1 cellular context compared by ENCODE assay signal in genomic region chr20:44274303-44275017, GRCh38.
TF ChIP-seq lines count a peak whose summit lies in the region.

No MANE protein-coding gene starts in this region.

TF ChIP-seq in HepG2, 621 proteins besides CTCF, POLR2A, EP300 and RAD21 (continued from another document and continues in another):
- TF ChIP-seq NFAT5 (CRISPR knock-in tag; IDR thresholded peaks at IDR 0.05) (no peak), GATAD2A (CRISPR knock-in tag; IDR thresholded peaks at IDR 0.05) (peak; percentile 47; the same call in 1 of the 2 replicates), NFKB2 (CRISPR knock-in tag; IDR thresholded peaks at IDR 0.05; ENCODE audit: borderline replicate concordance) (no peak), JUN (CRISPR knock-in tag; IDR thresholded peaks at IDR 0.05) (0 out of 2 replicates have a peak, but pooled peaks have one; percentile 36), SP5 (CRISPR knock-in tag; IDR thresholded peaks at IDR 0.05; ENCODE audit: borderline replicate concordance, low read depth) (peak; percentile 97), GFI1 (CRISPR knock-in tag; IDR thresholded peaks at IDR 0.05; ENCODE audit: borderline replicate concordance) (peak; percentile 59), YY1 (IDR thresholded peaks at IDR 0.05; ENCODE audit: insufficient read depth, insufficient replicate concordance, low read depth, low read length) (no peak), ZFP41 (CRISPR knock-in tag; IDR thresholded peaks at IDR 0.05; ENCODE audit: borderline replicate concordance) (no peak), ZKSCAN1 (IDR thresholded peaks at IDR 0.05; ENCODE audit: low read length) (peak; percentile 59; the same call in 1 of the 2 replicates), PTBP1 (IDR thresholded peaks at IDR 0.05; ENCODE audit: low read depth, low read length, poor library complexity, severe bottlenecking) (no peak), SNRNP70 (IDR thresholded peaks at IDR 0.05; ENCODE audit: low read depth, low read length) (no peak), ZNF83 (CRISPR knock-in tag; IDR thresholded peaks at IDR 0.05; ENCODE audit: borderline replicate concordance) (no peak), SKIL (CRISPR knock-in tag; IDR thresholded peaks at IDR 0.05; ENCODE audit: borderline replicate concordance) (no peak), ZNF224 (CRISPR knock-in tag; IDR thresholded peaks at IDR 0.05) (no peak), NR2F6 (IDR thresholded peaks at IDR 0.05) (peak; percentile 88), NR2F6 (CRISPR knock-in tag; IDR thresholded peaks at IDR 0.05) (peak; percentile 83), ZBTB20 (CRISPR knock-in tag; IDR thresholded peaks at IDR 0.05; ENCODE audit: borderline replicate concordance, low read depth) (0 out of 2 replicates have a peak, but pooled peaks have one; percentile 39), ZNF790 (CRISPR knock-in tag; IDR thresholded peaks at IDR 0.05; ENCODE audit: borderline replicate concordance) (no peak), CHD2 (IDR thresholded peaks at IDR 0.05; ENCODE audit: low read depth, low read length) (0 out of 2 replicates have a peak, but pooled peaks have one; percentile 14), TEAD2 (CRISPR knock-in tag; IDR thresholded peaks at IDR 0.05) (no peak), SMARCE1 (IDR thresholded peaks at IDR 0.05; ENCODE audit: borderline replicate concordance) (no peak), ZNF180 (CRISPR knock-in tag; IDR thresholded peaks at IDR 0.05; ENCODE audit: borderline replicate concordance, low read depth) (no peak), PITX1 (CRISPR knock-in tag; IDR thresholded peaks at IDR 0.05) (peak; percentile 51; the same call in 1 of the 2 replicates), ZNF350 (CRISPR knock-in tag; IDR thresholded peaks at IDR 0.05; ENCODE audit: borderline replicate concordance, low read depth) (no peak), ZNF691 (CRISPR knock-in tag; IDR thresholded peaks at IDR 0.05; ENCODE audit: borderline replicate concordance, low read depth) (peak; percentile 69; the same call in 1 of the 2 replicates), TARDBP (CRISPR knock-in tag; IDR thresholded peaks at IDR 0.05) (peak; percentile 57), ZNF605 (CRISPR knock-in tag; IDR thresholded peaks at IDR 0.05) (peak; percentile 83), EED (CRISPR knock-in tag; IDR thresholded peaks at IDR 0.05) (no peak), CHD4 (IDR thresholded peaks at IDR 0.05; ENCODE audit: borderline replicate concordance, low read length) (no peak), RXRB (CRISPR knock-in tag; IDR thresholded peaks at IDR 0.05; ENCODE audit: borderline replicate concordance) (peak; percentile 57; the same call in 1 of the 2 replicates), SP1 (IDR thresholded peaks at IDR 0.05) (no peak), SP1 (CRISPR knock-in tag; IDR thresholded peaks at IDR 0.05) (no peak), ZNF558 (CRISPR knock-in tag; IDR thresholded peaks at IDR 0.05; ENCODE audit: borderline replicate concordance) (no peak), ZNF331 (CRISPR knock-in tag; IDR thresholded peaks at IDR 0.05) (peak; percentile 79), PPARG (CRISPR knock-in tag; conservative IDR thresholded peaks at IDR 0.05) (no peak), HHEX (CRISPR knock-in tag; IDR thresholded peaks at IDR 0.05) (no peak), SRSF1 (optimal IDR thresholded peaks at IDR 0.05; ENCODE audit: low read depth, low read length) (no peak), ZNF572 (CRISPR knock-in tag; IDR thresholded peaks at IDR 0.05) (no peak), ISL2 (CRISPR knock-in tag; IDR thresholded peaks at IDR 0.05) (peak; percentile 93), ZNF17 (CRISPR knock-in tag; IDR thresholded peaks at IDR 0.05) (no peak), KDM6A (CRISPR knock-in tag; IDR thresholded peaks at IDR 0.05; ENCODE audit: low read depth) (peak; percentile 31; the same call in 1 of the 2 replicates), NONO (IDR thresholded peaks at IDR 0.05) (no peak), NONO (CRISPR knock-in tag; conservative IDR thresholded peaks at IDR 0.05) (peak; percentile 67), MYC (CRISPR knock-in tag; IDR thresholded peaks at IDR 0.05; ENCODE audit: borderline replicate concordance) (no peak), ZNF430 (CRISPR knock-in tag; IDR thresholded peaks at IDR 0.05) (peak; percentile 69; the same call in 1 of the 2 replicates), ZNF577 (CRISPR knock-in tag; IDR thresholded peaks at IDR 0.05; ENCODE audit: borderline replicate concordance, low read depth) (no peak), ELF3 (CRISPR knock-in tag; IDR thresholded peaks at IDR 0.05) (no peak), NFIB (CRISPR knock-in tag; IDR thresholded peaks at IDR 0.05; ENCODE audit: borderline replicate concordance) (no peak), ARID5B (CRISPR knock-in tag; IDR thresholded peaks at IDR 0.05) (peak; percentile 78), STAT6 (CRISPR knock-in tag; IDR thresholded peaks at IDR 0.05; ENCODE audit: borderline replicate concordance) (no peak), ZFP36L2 (CRISPR knock-in tag; IDR thresholded peaks at IDR 0.05) (no peak), ZNF788 (CRISPR knock-in tag; IDR thresholded peaks at IDR 0.05; ENCODE audit: borderline replicate concordance) (peak; percentile 52; the same call in 1 of the 2 replicates), HNF4G (IDR thresholded peaks at IDR 0.05; ENCODE audit: borderline replicate concordance, low read depth, low read length) (peak; percentile 78), HNF4G (CRISPR knock-in tag; IDR thresholded peaks at IDR 0.05; ENCODE audit: borderline replicate concordance, low read depth) (no peak), ZFP91 (CRISPR knock-in tag; IDR thresholded peaks at IDR 0.05; ENCODE audit: borderline replicate concordance) (no peak)
